ENCODE assay signal across 6 cellular contexts in the genomic region with DNA sequence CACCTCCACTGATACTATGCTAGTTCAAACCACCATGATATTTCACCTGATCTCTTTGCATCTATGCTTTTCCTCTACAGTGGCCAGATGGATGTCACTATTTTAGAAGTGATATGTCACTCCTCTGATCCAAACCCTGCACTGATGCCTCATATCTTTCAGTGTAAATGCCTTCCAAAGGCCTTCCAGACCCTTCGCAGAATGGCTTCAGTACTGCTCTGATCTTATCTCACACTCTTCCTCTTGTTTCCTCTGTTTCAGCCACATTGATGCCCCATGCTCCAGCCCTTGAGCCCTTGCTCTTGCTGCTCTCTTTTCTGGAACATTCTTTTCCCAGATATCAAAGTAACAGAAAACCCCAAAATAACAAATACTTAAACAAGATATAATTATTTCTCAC.
"Had no signal": no experiment of that assay in that cellular context is flagged by ENCODE, and none has a peak within 500 bp of the region (broad histone marks: within the 10 kb centered on the region; RNA-seq: fewer than 3 reads in every experiment).

No MANE protein-coding gene starts in this region.

- FAIRE-seq: G401.6, GM12878, GM12892, GM18507 had no signal

- H3K4me3 ChIP-seq: GM12878 had no signal

- DNase-seq: GDM1, GF-D8 had no signal

- ATAC-seq: GM12878 had no signal
